Comparison of ENCODE assay signal across 5 cellular contexts in the genomic region with DNA sequence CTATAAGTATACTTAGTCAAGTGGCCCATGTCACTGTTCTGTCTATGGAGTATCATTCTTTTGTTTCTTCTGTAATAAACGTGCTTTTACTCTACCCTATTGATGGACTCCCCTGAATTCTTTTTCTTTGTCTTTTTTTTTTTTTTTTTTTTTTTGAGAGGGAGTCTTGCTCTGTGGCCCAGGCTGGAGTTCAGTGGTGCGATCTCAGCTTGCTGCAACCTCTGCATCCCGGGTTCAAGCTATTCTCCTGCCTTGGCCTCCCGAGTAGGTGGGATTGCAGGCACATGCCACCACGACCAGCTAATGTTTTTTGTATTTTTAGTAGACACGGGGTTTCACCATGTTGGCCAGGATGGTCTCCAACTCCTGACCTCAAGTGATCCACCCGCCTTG. TPM values are rescaled to one million over a fixed set of nuclear protein-coding genes. Genes with fewer than 3 reads are reported as not detected.
A peak's percentile ranks its signal among the peaks of the same experiment; 100 is the strongest.
DNase-seq lines count a peak whose midpoint lies in the region; ATAC-seq and TF ChIP-seq lines count a peak whose summit lies in the region.
"Not testable (repeated sequence)": the region's sequence is repeated elsewhere in the genome, so short reads cannot be mapped to it uniquely, and the experiment has no call there.

No MANE protein-coding gene starts in this region.

- H3F3A ChIP-seq in GM23248 (ENCODE audit: insufficient read depth) = not testable (repeated sequence)

- H3K9me3 Mint-ChIP-seq in endodermal cell = peaks cover 16% of the 10 kb centered on the region

- H3K4me3 ChIP-seq in GM23248; IMR-90 (ENCODE audit: insufficient read depth, low read depth, low read length); adrenal gland; endodermal cell (ENCODE audit: low read length); osteoblast (ENCODE audit: insufficient read depth, low read length): not testable (repeated sequence)

- H4K5ac ChIP-seq in IMR-90 (ENCODE audit: low read depth, low read length) = not testable (repeated sequence)

- not testable (repeated sequence) for TF ChIP-seq RAD21 in IMR-90 (IDR thresholded peaks at IDR 0.05; ENCODE audit: low read length)

- BruUV-seq in IMR-90 (replicated peaks; lab: Mats Ljungman, UMichigan) = not testable (repeated sequence)

- not testable (repeated sequence) for H4K8ac ChIP-seq in IMR-90 (ENCODE audit: low read depth in 2 of 2, low read length in 2 of 2)

- H3K23ac ChIP-seq in IMR-90 (ENCODE audit: low read depth, low read length) = not testable (repeated sequence)

- H3K36me3 ChIP-seq in GM23248 (ENCODE audit: low read depth); IMR-90 (ENCODE audit: control insufficient read depth, insufficient read depth, low read length); adrenal gland (replicated peaks in 1 of 2); endodermal cell (ENCODE audit: control insufficient read depth, insufficient read depth, low read length); osteoblast (ENCODE audit: insufficient read depth, low read length): not testable (repeated sequence)

- H3K27me3 ChIP-seq in GM23248 (replicated peaks; ENCODE audit: insufficient read depth); IMR-90 (ENCODE audit: control insufficient read depth, insufficient read depth, low read length); adrenal gland; endodermal cell (ENCODE audit: control insufficient read depth, insufficient read depth, low read length, poor library complexity, severe bottlenecking); osteoblast (ENCODE audit: insufficient read depth, low read length): not testable (repeated sequence)

- CTCF ChIA-PET in IMR-90 (lab: Yijun Ruan, JAX) = interaction anchor here (0.6 kb wide), 1 partner anchor 43 kb away, joined by 3 read pairs; no protein-coding TSS in a partner anchor

- H3K56ac ChIP-seq in IMR-90 (ENCODE audit: extremely low read depth, insufficient read depth, low read length) = not testable (repeated sequence)

- H2BK120ac ChIP-seq in IMR-90 (ENCODE audit: low read depth, low read length) = not testable (repeated sequence)

- in situ Hi-C loops in GM23248 (cut with MboI); IMR-90 (cut with MboI; ENCODE audit: low sequenced_read_pairs): not testable (repeated sequence)

- not testable (repeated sequence) for TF ChIP-seq CTCF in IMR-90 (conservative IDR thresholded peaks at IDR 0.05; ENCODE audit: low read depth, low read length); adrenal gland (IDR thresholded peaks at IDR 0.05); endodermal cell (conservative IDR thresholded peaks at IDR 0.05); osteoblast (IDR thresholded peaks at IDR 0.05; ENCODE audit: extremely low read depth, low read depth, low read length)

- POLR2A ChIA-PET in IMR-90 (lab: Charles Lee; ENCODE audit: unreplicated experiment) = not testable (repeated sequence)

- not testable (repeated sequence) for H3K27ac ChIP-seq in GM23248; IMR-90 (ENCODE audit: insufficient read depth, low read length); endodermal cell (ENCODE audit: low read depth, low read length); osteoblast (ENCODE audit: low read depth, low read length)
- peak overlapping the region in 3 of 5 donors; percentile 3 to 78 (median 58) for H3K27ac ChIP-seq in adrenal gland

- not testable (repeated sequence) for H3K4me2 ChIP-seq in GM23248 (ENCODE audit: unreplicated experiment); IMR-90 (ENCODE audit: low read depth, low read length); osteoblast (ENCODE audit: insufficient read depth, low read length)

- H3K4me1 Mint-ChIP-seq in endodermal cell = peaks cover 11% of the 10 kb centered on the region

- H4K20me1 ChIP-seq in GM23248 (ENCODE audit: insufficient read depth); IMR-90 (ENCODE audit: insufficient read depth, low read length); osteoblast (ENCODE audit: insufficient read depth, low read length): not testable (repeated sequence)

- H3K27me3 Mint-ChIP-seq in endodermal cell (ENCODE audit: insufficient read depth) = not testable (repeated sequence)

- not testable (repeated sequence) for H2AK9ac ChIP-seq in IMR-90 (replicated peaks; ENCODE audit: low read depth, low read length, poor library complexity)

- H3K36me3 Mint-ChIP-seq in endodermal cell (ENCODE audit: low read depth) = not testable (repeated sequence)

- H3K9me2 ChIP-seq in GM23248 (ENCODE audit: insufficient read depth) = not testable (repeated sequence)

- peak overlapping the region; percentile 48; the same call in 1 of the 2 replicates for H2AFZ ChIP-seq in GM23248
- not testable (repeated sequence) for H2AFZ ChIP-seq in IMR-90 (replicated peaks; ENCODE audit: low read length, poor library complexity)
- H2AFZ ChIP-seq in osteoblast (ENCODE audit: low read length) = peak overlapping the region; percentile 13

- H3K4me3 Mint-ChIP-seq in endodermal cell = not testable (repeated sequence)

- not testable (repeated sequence) for H2BK15ac ChIP-seq in IMR-90 (ENCODE audit: low read depth, low read length)

- H3K18ac ChIP-seq in IMR-90 (ENCODE audit: low read depth, low read length) = not testable (repeated sequence)

- not testable (repeated sequence) for DNase-seq in GM23248; IMR-90; adrenal gland; endodermal cell; osteoblast (ENCODE audit: insufficient read length, low spot score, missing footprints)

- not testable (repeated sequence) for H4K91ac ChIP-seq in IMR-90 (ENCODE audit: insufficient read depth, low read depth, low read length)

- H3K4ac ChIP-seq in IMR-90 (ENCODE audit: low read depth, low read length) = peak overlapping the region; percentile 5; the same call in 1 of the 2 replicates

- 81 to 82% methylated on average over 7 of the region's 7 CpGs for WGBS in GM23248 (ENCODE audit: low coverage in 1 of 2, low lambda C conversion rate in 2 of 2, missing lambda C conversion rate in 2 of 2), 2 experiments
- WGBS in IMR-90 (ENCODE audit: extremely low coverage in 2 of 2, insufficient read length in 1 of 2), 2 experiments = 100% methylated on average over 3 of the region's 7 CpGs; no CpG with 5 or more reads in 1 of the 2 experiments
- 85 to 91% (median 88%) methylated on average over 6 to 7 of the region's 7 CpGs for WGBS in adrenal gland, 4 donors
- WGBS in endodermal cell (ENCODE audit: insufficient coverage in 1 of 2, insufficient read length in 1 of 2), 2 experiments = 91 to 93% methylated on average over 6 to 7 of the region's 7 CpGs

- not testable (repeated sequence) for H3K14ac ChIP-seq in IMR-90 (replicated peaks; ENCODE audit: low read depth, low read length)

- H2AK5ac ChIP-seq in IMR-90 (ENCODE audit: low read depth, low read length) = not testable (repeated sequence)

- H3K9ac ChIP-seq in GM23248; IMR-90 (ENCODE audit: low read depth, low read length): not testable (repeated sequence)
- H3K9ac ChIP-seq in endodermal cell (ENCODE audit: extremely low read depth, low read length, poor library complexity, severe bottlenecking) = peak overlapping the region; percentile 28

- not testable (repeated sequence) for H2BK20ac ChIP-seq in IMR-90 (ENCODE audit: low read depth, low read length)

- H3K9me3 ChIP-seq in GM23248 (ENCODE audit: low read depth); IMR-90 (ENCODE audit: control insufficient read depth, insufficient read depth, low read length); adrenal gland (replicated peaks in 1 of 3); osteoblast (ENCODE audit: low read depth, low read length): not testable (repeated sequence)
- H3K9me3 ChIP-seq in endodermal cell (ENCODE audit: control insufficient read depth, low read length) = peaks cover 10% of the 10 kb centered on the region

- peak overlapping the region; percentile 92 for H3K27ac Mint-ChIP-seq in endodermal cell

- H3K79me2 ChIP-seq in GM23248 (ENCODE audit: insufficient read depth); osteoblast (ENCODE audit: insufficient read depth, low read length): not testable (repeated sequence)

- intact Hi-C loops in IMR-90 (cut with micrococcal nuclease) = not testable (repeated sequence)
- intact Hi-C loops in adrenal gland (cut with DNase I) = loop anchor here in 1 of 2 donors (10.0 kb wide), 1 partner anchor 52 kb away; a partner anchor contains a TSS

- TF ChIP-seq POLR2A in IMR-90 (IDR thresholded peaks at IDR 0.05; ENCODE audit: low read depth, low read length); adrenal gland (IDR thresholded peaks at IDR 0.05): not testable (repeated sequence)

- not testable (repeated sequence) for H3K9me1 ChIP-seq in IMR-90 (ENCODE audit: insufficient read depth, low read length)

- dilution Hi-C loops in IMR-90 (cut with HindIII; ENCODE audit: low sequenced_read_pairs, unreplicated experiment) = not testable (repeated sequence)

- not testable (repeated sequence) for H3K4me1 ChIP-seq in GM23248 (ENCODE audit: insufficient read depth); IMR-90 (ENCODE audit: control insufficient read depth, insufficient read depth, low read length); adrenal gland (replicated peaks in 1 of 2); endodermal cell (ENCODE audit: control insufficient read depth, insufficient read depth, low read length); osteoblast (ENCODE audit: insufficient read depth, low read length)

- not testable (repeated sequence) for H2BK5ac ChIP-seq in IMR-90 (ENCODE audit: low read depth, low read length, poor library complexity, severe bottlenecking)

- H3K79me1 ChIP-seq in IMR-90 (ENCODE audit: low read depth in 1 of 2, low read length in 2 of 2) = not testable (repeated sequence)

- ATAC-seq in IMR-90 (ENCODE audit: low read depth) = not testable (repeated sequence)

RNA-seq across cellular contexts. Expression of a gene that starts 9.0 kb away (rescaled TPM):
- 47.3 and 51.9 TPM in 2 replicates for total RNA-seq in GM23248 (2014; rRNA removed; shearing (Covaris generic))
- polyA plus RNA-seq in GM23248 (2016; fragmentation: Nextera tagmentation; extraction: Ambion mirVana) = 38.3 and 41.7 TPM in 2 replicates
- 57.2 and 67.2 TPM in 2 replicates for total RNA-seq in IMR-90 (2012; rRNA removed)
- polyA plus RNA-seq in IMR-90 (2012; rRNA removed) = 26.0 and 27.3 TPM in 2 replicates
- 6.3 and 6.9 TPM in 2 replicates for polyA plus RNA-seq in IMR-90 (2012; cell fraction: cytosol; rRNA removed)
- 9.9 and 46.4 TPM in 2 replicates for polyA plus RNA-seq in IMR-90 (2012; cell fraction: nucleus; rRNA removed; ENCODE audit: low replicate concordance)
- 100 to 1,000 TPM in 1 of 8 donors, 10 to 100 TPM in 7; 42.5 to 158 (median 92.1) TPM for total RNA-seq in adrenal gland
- polyA plus RNA-seq in adrenal gland = 100 to 1,000 TPM in 1 of 3 donors, 10 to 100 TPM in 1, 1 to 10 TPM in 1; 9.7 to 107 (median 14.6) TPM
- 100 to 1,000 TPM; 107 to 108 TPM for total RNA-seq in endodermal cell
- polyA plus RNA-seq in endodermal cell (2013, experiment 1 of 2) = 57.1 TPM
- polyA plus RNA-seq in endodermal cell (2013, experiment 2 of 2) = 64.4 TPM
- 79.0 and 83.2 TPM in 2 replicates for total RNA-seq in osteoblast

RNA-seq across cellular contexts. Expression of a gene that starts 53.9 kb away (rescaled TPM):
- 9.5 and 13.0 TPM in 2 replicates for total RNA-seq in GM23248 (2014; rRNA removed; shearing (Covaris generic))
- 22.6 and 23.1 TPM in 2 replicates for polyA plus RNA-seq in GM23248 (2016; fragmentation: Nextera tagmentation; extraction: Ambion mirVana)
- 4.1 and 7.2 TPM in 2 replicates for total RNA-seq in IMR-90 (2012; rRNA removed)
- polyA plus RNA-seq in IMR-90 (2012; rRNA removed) = 20.4 and 31.8 TPM in 2 replicates
- 1.2 and 7.7 TPM in 2 replicates for polyA plus RNA-seq in IMR-90 (2012; cell fraction: cytosol; rRNA removed)
- polyA plus RNA-seq in IMR-90 (2012; cell fraction: nucleus; rRNA removed; ENCODE audit: low replicate concordance) = 0.55 and 6.4 TPM in 2 replicates
- 10 to 100 TPM in 7 of 8 donors, 1 to 10 TPM in 1; 8.3 to 39.3 (median 18.2) TPM for total RNA-seq in adrenal gland
- 10 to 100 TPM; 15.5 to 25.9 (median 20.6) TPM for polyA plus RNA-seq in adrenal gland
- 10 to 100 TPM; 35.1 to 36.6 TPM for total RNA-seq in endodermal cell
- polyA plus RNA-seq in endodermal cell (2013, experiment 1 of 2) = 28.9 TPM
- polyA plus RNA-seq in endodermal cell (2013, experiment 2 of 2) = 33.2 TPM
- total RNA-seq in osteoblast = 7.7 and 12.3 TPM in 2 replicates
